19 cellular contexts compared by ENCODE assay signal in the genomic region with DNA sequence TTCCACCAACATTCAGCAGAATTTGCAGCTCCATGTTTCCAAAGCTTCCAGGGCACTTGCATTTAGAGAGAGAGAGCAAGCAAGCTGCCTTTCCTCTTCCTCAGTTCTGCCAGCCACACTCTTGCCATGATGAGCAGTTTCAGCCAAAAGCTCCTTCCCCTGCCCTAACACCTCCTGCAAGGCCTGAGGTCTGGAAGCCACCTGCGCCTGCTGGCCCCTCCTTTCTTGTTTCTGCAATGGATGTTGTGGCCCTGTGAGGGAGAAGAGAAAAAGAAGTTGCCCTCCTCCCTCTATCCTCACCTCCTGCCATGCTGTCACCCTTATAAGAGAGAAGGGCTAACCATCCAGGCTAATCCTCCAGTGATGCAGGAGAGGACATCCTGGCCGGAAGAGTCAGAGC. TPM values are rescaled to one million over a fixed set of nuclear protein-coding genes. Genes with fewer than 3 reads are reported as not detected.
DNase-seq lines count a peak whose midpoint lies in the region; ATAC-seq lines count a peak whose summit lies in the region.
"Had no signal": no experiment of that assay in that cellular context is flagged by ENCODE, and none has a peak within 500 bp of the region (broad histone marks: within the 10 kb centered on the region; RNA-seq: fewer than 3 reads in every experiment).

No MANE protein-coding gene starts in this region.

- peaks cover 39% of the 10 kb centered on the region for H3K27me3 ChIP-seq in GM23248 (replicated peaks; ENCODE audit: insufficient read depth)
- H3K27me3 ChIP-seq: esophagus squamous epithelium, vagina had no signal

- no peak for DNase-seq in activated T-cell treated with anti-CD3 and anti-CD28 coated beads, Interleukin-2, amount 50 U/mL, for 4 hours
- DNase-seq in activated T-cell treated with anti-CD3 and anti-CD28 coated beads for 4 hours (no peak), T-helper 17 cell (no peak), GM23248 (no peak), CD1c-positive myeloid dendritic cell (ENCODE audit: extremely low spot score) (no peak), GDM1 (lab: John Stamatoyannopoulos, UW) (no peak)
- DNase-seq in stimulated activated naive CD8-positive, alpha-beta T cell treated with anti-CD3 and anti-CD28 coated beads, Interleukin-15, amount 100 ng/mL, for 72 hours = peak in 1 of 2 donors; percentile 62
- DNase-seq: activated CD4-positive, CD25-positive, alpha-beta regulatory T cell treated with anti-CD3 and anti-CD28 coated beads, Interleukin-2, amount 50 U/mL, for 72 hours; esophagus squamous epithelium; NCI-H146; NCI-H226; SHP77; stimulated activated CD4-positive, alpha-beta T cell treated with anti-CD3 and anti-CD28 coated beads, Interleukin-12 subunit alpha, Interleukin-12 subunit beta, amount 100 ng/mL, for 4 hours; stomach had no signal

- H3K9ac ChIP-seq in GM23248 = no peak overlapping the region

- peaks cover 4% of the 10 kb centered on the region for H3K9me3 Mint-ChIP-seq in activated T-cell treated with anti-CD3 and anti-CD28 coated beads, Interleukin-2, amount 50 U/mL, for 4 hours
- H3K9me3 Mint-ChIP-seq in dendritic cell treated with granulocyte-macrophage colony-stimulating factor and Interleukin-4, amounts not matched to agents 40 ng/mL and 50 ng/mL, for 4 days = no peaks in the 10 kb centered on the region
- no peaks in the 10 kb centered on the region for H3K9me3 Mint-ChIP-seq in stimulated activated naive CD8-positive, alpha-beta T cell treated with anti-CD3 and anti-CD28 coated beads, Interleukin-15, amount 100 ng/mL, for 72 hours

- H3K9me2 ChIP-seq in GM23248 (ENCODE audit: insufficient read depth) = no peaks in the 10 kb centered on the region

- peak overlapping the region; percentile 68 for H3K4me3 Mint-ChIP-seq in activated T-cell treated with anti-CD3 and anti-CD28 coated beads, Interleukin-2, amount 50 U/mL, for 4 hours
- peak overlapping the region; percentile 75 for H3K4me3 Mint-ChIP-seq in T-helper 17 cell
- no peak overlapping the region for H3K4me3 Mint-ChIP-seq in dendritic cell treated with granulocyte-macrophage colony-stimulating factor and Interleukin-4, amounts not matched to agents 40 ng/mL and 50 ng/mL, for 4 days
- peak overlapping the region; percentile 74 to 81 for H3K4me3 Mint-ChIP-seq in stimulated activated naive CD8-positive, alpha-beta T cell treated with anti-CD3 and anti-CD28 coated beads, Interleukin-15, amount 100 ng/mL, for 72 hours

- H3F3A ChIP-seq in GM23248 (ENCODE audit: insufficient read depth) = no peaks in the 10 kb centered on the region

- no peaks in the 10 kb centered on the region for H3K36me3 ChIP-seq in GM23248 (ENCODE audit: low read depth)
- H3K36me3 ChIP-seq: esophagus squamous epithelium, prostate gland, stomach, vagina had no signal

- no peaks in the 10 kb centered on the region for H3K4me1 ChIP-seq in GM23248 (ENCODE audit: insufficient read depth)
- H3K4me1 ChIP-seq: esophagus squamous epithelium, prostate gland, vagina had no signal

- no peak overlapping the region for H3K27ac Mint-ChIP-seq in T-helper 17 cell
- H3K27ac Mint-ChIP-seq in dendritic cell treated with granulocyte-macrophage colony-stimulating factor and Interleukin-4, amounts not matched to agents 40 ng/mL and 50 ng/mL, for 4 days = peak overlapping the region; percentile 94
- H3K27ac Mint-ChIP-seq in stimulated activated naive CD8-positive, alpha-beta T cell treated with anti-CD3 and anti-CD28 coated beads, Interleukin-15, amount 100 ng/mL, for 72 hours = peak overlapping the region; percentile 96 to 99

- H3K4me1 Mint-ChIP-seq in activated T-cell treated with anti-CD3 and anti-CD28 coated beads, Interleukin-2, amount 50 U/mL, for 4 hours (ENCODE audit: low read depth) = peaks cover 95% of the 10 kb centered on the region
- H3K4me1 Mint-ChIP-seq in T-helper 17 cell = peaks cover 81% of the 10 kb centered on the region
- H3K4me1 Mint-ChIP-seq in dendritic cell treated with granulocyte-macrophage colony-stimulating factor and Interleukin-4, amounts not matched to agents 40 ng/mL and 50 ng/mL, for 4 days (ENCODE audit: low read depth) = peaks cover 94% of the 10 kb centered on the region
- H3K4me1 Mint-ChIP-seq in stimulated activated naive CD8-positive, alpha-beta T cell treated with anti-CD3 and anti-CD28 coated beads, Interleukin-15, amount 100 ng/mL, for 72 hours = peaks cover 98% of the 10 kb centered on the region

- H3K9me3 ChIP-seq in T-helper 17 cell (ENCODE audit: control insufficient read depth, low read length, poor library complexity, severe bottlenecking) = no peaks in the 10 kb centered on the region
- no peaks in the 10 kb centered on the region for H3K9me3 ChIP-seq in GM23248 (ENCODE audit: low read depth)
- H3K9me3 ChIP-seq: esophagus squamous epithelium, prostate gland, stomach, vagina had no signal

- in situ Hi-C loops in GM23248 (cut with MboI) = no loop called here

- H4K20me1 ChIP-seq in GM23248 (ENCODE audit: insufficient read depth) = no peaks in the 10 kb centered on the region

- no peak overlapping the region for H3K4me2 ChIP-seq in GM23248 (ENCODE audit: unreplicated experiment)

- no peaks in the 10 kb centered on the region for H3K27me3 Mint-ChIP-seq in activated T-cell treated with anti-CD3 and anti-CD28 coated beads, Interleukin-2, amount 50 U/mL, for 4 hours (ENCODE audit: low read depth)
- H3K27me3 Mint-ChIP-seq in T-helper 17 cell = no peaks in the 10 kb centered on the region
- H3K27me3 Mint-ChIP-seq in dendritic cell treated with granulocyte-macrophage colony-stimulating factor and Interleukin-4, amounts not matched to agents 40 ng/mL and 50 ng/mL, for 4 days = no peaks in the 10 kb centered on the region
- H3K27me3 Mint-ChIP-seq in stimulated activated naive CD8-positive, alpha-beta T cell treated with anti-CD3 and anti-CD28 coated beads, Interleukin-15, amount 100 ng/mL, for 72 hours = no peaks in the 10 kb centered on the region

- intact Hi-C loops in dendritic cell treated with granulocyte-macrophage colony-stimulating factor and Interleukin-4, amounts not matched to agents 40 ng/mL and 50 ng/mL, for 4 days (cut with micrococcal nuclease) = no loop called here

- ATAC-seq in activated T-cell treated with anti-CD3 and anti-CD28 coated beads, Interleukin-2, amount 50 U/mL, for 4 hours = no peak
- ATAC-seq in T-helper 17 cell = no peak
- peak; percentile 11 for ATAC-seq in stimulated activated naive CD8-positive, alpha-beta T cell treated with anti-CD3 and anti-CD28 coated beads, Interleukin-15, amount 100 ng/mL, for 72 hours
- ATAC-seq: HCT116 had no signal

- H3K79me2 ChIP-seq in GM23248 (ENCODE audit: insufficient read depth) = no peaks in the 10 kb centered on the region

- 31 to 58% methylated on average over 2 of the region's 2 CpGs for WGBS in GM23248 (ENCODE audit: low coverage in 1 of 2, low lambda C conversion rate in 2 of 2, missing lambda C conversion rate in 2 of 2), 2 experiments

- H3K4me3 ChIP-seq in GM23248 = no peak overlapping the region
- H3K4me3 ChIP-seq: esophagus squamous epithelium, prostate gland, stomach, vagina had no signal

- H2AFZ ChIP-seq in GM23248 = no peak overlapping the region

- H3K27ac ChIP-seq in GM23248 = no peak overlapping the region
- H3K27ac ChIP-seq: prostate gland, vagina had no signal

- H3K36me3 Mint-ChIP-seq in activated T-cell treated with anti-CD3 and anti-CD28 coated beads, Interleukin-2, amount 50 U/mL, for 4 hours (ENCODE audit: insufficient read depth) = peaks cover 62% of the 10 kb centered on the region
- H3K36me3 Mint-ChIP-seq in T-helper 17 cell (ENCODE audit: low read depth) = peaks cover 21% of the 10 kb centered on the region
- peaks cover 85% of the 10 kb centered on the region for H3K36me3 Mint-ChIP-seq in dendritic cell treated with granulocyte-macrophage colony-stimulating factor and Interleukin-4, amounts not matched to agents 40 ng/mL and 50 ng/mL, for 4 days (ENCODE audit: low read depth)

RNA-seq across cellular contexts. Expression of gene IKZF1, which starts 48.7 kb away (rescaled TPM):
- 100 to 1,000 TPM; 168 to 229 (median 228) TPM for total RNA-seq in activated T-cell treated with anti-CD3 and anti-CD28 coated beads, Interleukin-2, amount 50 U/mL, for 4 hours
- 100 to 1,000 TPM; 301 to 323 TPM for total RNA-seq in T-helper 17 cell
- total RNA-seq in GM23248 (2014; rRNA removed; shearing (Covaris generic)) = not detected in 2 replicates
- polyA plus RNA-seq in GM23248 (2016; fragmentation: Nextera tagmentation; extraction: Ambion mirVana) = 0.06 TPM in 1 of 2 replicates, not detected in the other
- polyA plus RNA-seq: AG04450 had no signal

Comparison
In these comparisons a context has a peak if more than half of its experiments do, and no peak if none do; other contexts are left out.
1. RNA of gene IKZF1, which starts 48.7 kb away (total RNA-seq): 301 to 323 TPM in T-helper 17 cell and 168 to 229 TPM in activated T-cell treated with anti-CD3 and anti-CD28 coated beads, Interleukin-2, amount 50 U/mL, for 4 hours; not detected in GM23248; every median in the first group is over 100 times any median in the second.